9 cellular contexts compared by ENCODE assay signal in the genomic region with DNA sequence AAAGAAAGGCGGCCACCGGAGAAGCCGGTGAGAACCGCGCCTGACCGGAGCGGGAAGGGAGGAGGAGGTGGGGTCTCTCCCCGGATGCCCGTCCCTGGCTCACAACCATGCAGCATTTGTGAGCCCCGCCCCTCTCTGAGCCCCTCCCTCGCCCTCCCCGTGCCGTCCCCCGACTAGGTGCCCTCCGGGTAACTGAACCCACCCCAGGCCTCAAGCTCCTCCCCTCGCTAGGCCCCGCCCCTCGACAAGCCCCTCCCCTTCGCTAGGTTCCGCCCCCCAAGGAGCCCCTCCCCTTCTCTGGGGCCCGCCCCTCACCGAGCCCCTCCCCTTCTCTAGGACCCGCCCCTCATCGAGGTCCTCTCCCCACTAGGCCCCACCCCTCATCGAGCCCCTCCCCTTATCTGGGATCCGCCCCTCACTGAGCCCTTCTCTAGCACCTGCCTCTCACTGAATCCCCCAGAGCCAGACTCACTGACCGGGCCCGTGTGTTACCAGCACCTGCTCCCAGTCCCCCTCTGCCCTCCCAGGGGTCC. TPM values are rescaled to one million over a fixed set of nuclear protein-coding genes. Genes with fewer than 3 reads are reported as not detected.
A peak's percentile ranks its signal among the peaks of the same experiment; 100 is the strongest.
DNase-seq lines count a peak whose midpoint lies in the region; ATAC-seq, FAIRE-seq and TF ChIP-seq lines count a peak whose summit lies in the region.
"Had no signal": no experiment of that assay in that cellular context is flagged by ENCODE, and none has a peak within 500 bp of the region (broad histone marks: within the 10 kb centered on the region; RNA-seq: fewer than 3 reads in every experiment).

No MANE protein-coding gene starts in this region.

- TF ChIP-seq RAD21 in IMR-90 (IDR thresholded peaks at IDR 0.05; ENCODE audit: low read length) (no peak), H1 (IDR thresholded peaks at IDR 0.05 in 1 of 2, conservative IDR thresholded peaks at IDR 0.05 in 1 of 2; ENCODE audit: low read depth in 2 of 2, low read length in 2 of 2) (no peak)

- H3K18ac ChIP-seq in IMR-90 (ENCODE audit: low read depth, low read length) (no peak overlapping the region), H1 (ENCODE audit: extremely low read depth, low read length) (no peak overlapping the region; the same call in 1 of the 2 replicates)

- no peaks in the 10 kb centered on the region for H3K79me2 ChIP-seq in H1 (ENCODE audit: control insufficient read depth in 1 of 2, insufficient read depth in 2 of 2, low read length in 2 of 2)

- H3K27me3 Mint-ChIP-seq in activated CD4-positive, alpha-beta T cell treated with anti-CD3 and anti-CD28 coated beads for 36 hours: peaks cover 28% of the 10 kb centered on the region

- H2AFZ ChIP-seq in IMR-90 (replicated peaks; ENCODE audit: low read length, poor library complexity): peak overlapping the region; percentile 51
- no peak overlapping the region for H2AFZ ChIP-seq in H1 (ENCODE audit: low read length)

- 0% methylated on average over 4 of the region's 28 CpGs; no CpG with 5 or more reads in 1 of the 2 experiments for WGBS in IMR-90 (ENCODE audit: extremely low coverage in 2 of 2, insufficient read length in 1 of 2), 2 experiments
- 36% methylated on average over 2 of the region's 28 CpGs; no CpG with 5 or more reads in 1 of the 2 experiments for WGBS in H1 (ENCODE audit: extremely low coverage in 1 of 2, insufficient coverage in 1 of 2, insufficient read length in 1 of 2, insufficient replicate concordance in 2 of 2, low coverage in 1 of 2, low lambda C conversion rate in 2 of 2, missing lambda C conversion rate in 1 of 2), 2 experiments

- H2BK15ac ChIP-seq in IMR-90 (ENCODE audit: low read depth, low read length) (no peak overlapping the region), H1 (ENCODE audit: low read length) (no peak overlapping the region)

- no peaks in the 10 kb centered on the region for H4K20me1 ChIP-seq in IMR-90 (ENCODE audit: insufficient read depth, low read length)
- H4K20me1 ChIP-seq in H1 (replicated peaks in 1 of 2; ENCODE audit: control insufficient read depth in 1 of 2, insufficient read depth in 2 of 2, low read length in 2 of 2): no peaks in the 10 kb centered on the region

- H3K9me3 Mint-ChIP-seq in activated CD4-positive, alpha-beta T cell treated with anti-CD3 and anti-CD28 coated beads for 36 hours (ENCODE audit: low read depth): no peaks in the 10 kb centered on the region

- no peak for TF ChIP-seq EP300 in H1 (IDR thresholded peaks at IDR 0.05; ENCODE audit: borderline replicate concordance in 1 of 2, low read depth in 2 of 2, low read length in 2 of 2)

- TF ChIP-seq CTCF in IMR-90 (conservative IDR thresholded peaks at IDR 0.05; ENCODE audit: low read depth, low read length) (no peak), H1 (IDR thresholded peaks at IDR 0.05; ENCODE audit: control extremely low read depth in 1 of 3, insufficient read depth in 1 of 3, low read depth in 1 of 3, low read length in 3 of 3) (no peak), retinal pigment epithelial cell (conservative IDR thresholded peaks at IDR 0.05; ENCODE audit: low read depth, low read length) (no peak)

- H3K4me2 ChIP-seq in IMR-90 (ENCODE audit: low read depth, low read length) (peak overlapping the region; percentile 13; the same call in 1 of the 2 replicates), H1 (ENCODE audit: insufficient read depth in 1 of 2, low read depth in 2 of 2, low read length in 2 of 2) (peak overlapping the region; percentile 78 to 88)

- no peak overlapping the region for H2BK5ac ChIP-seq in IMR-90 (ENCODE audit: low read depth, low read length, poor library complexity, severe bottlenecking)
- peak overlapping the region; percentile 54; the same call in 1 of the 2 replicates for H2BK5ac ChIP-seq in H1 (ENCODE audit: low read depth, low read length)

- H3K27ac ChIP-seq in IMR-90 (ENCODE audit: insufficient read depth, low read length): no peak overlapping the region
- H3K27ac ChIP-seq in H1 (ENCODE audit: low read depth, low read length): no peak overlapping the region

- H3K4me3 ChIP-seq in IMR-90 (ENCODE audit: insufficient read depth, low read depth, low read length): no peak overlapping the region
- peak overlapping the region; percentile 47 to 75 (median 60); a peak in 6 of 8 replicates for H3K4me3 ChIP-seq in H1 (ENCODE audit: extremely low read depth in 1 of 4, insufficient read depth in 2 of 4, low read depth in 3 of 4, low read length in 4 of 4)
- peak overlapping the region; percentile 12 for H3K4me3 ChIP-seq in retinal pigment epithelial cell (ENCODE audit: low read length)

- H4K5ac ChIP-seq in IMR-90 (ENCODE audit: low read depth, low read length) (no peak overlapping the region), H1 (ENCODE audit: insufficient read length, low read depth, low read length) (no peak overlapping the region)

- no peak overlapping the region for H3K4me3 Mint-ChIP-seq in activated CD4-positive, alpha-beta T cell treated with anti-CD3 and anti-CD28 coated beads for 36 hours

- H3K56ac ChIP-seq in IMR-90 (ENCODE audit: extremely low read depth, insufficient read depth, low read length) (no peak overlapping the region), H1 (replicated peaks; ENCODE audit: insufficient read length, low read depth, low read length) (no peak overlapping the region)

- FAIRE-seq in H1 (lab: Jason Lieb, UNC): peak; percentile 28
- FAIRE-seq: colon had no signal

- intact Hi-C loops in IMR-90 (cut with micrococcal nuclease): no loop called here
- intact Hi-C loops in activated CD4-positive, alpha-beta T cell treated with anti-CD3 and anti-CD28 coated beads for 36 hours (cut with DNase I, micrococcal nuclease): loop anchor here (1.0 to 2.0 kb wide), 2 partner anchors 23 to 25 kb away; no protein-coding TSS in a partner anchor

- H2BK12ac ChIP-seq in H1 (ENCODE audit: low read depth, low read length): 0 out of 2 replicates have a peak overlapping the region, but pooled peaks have one; percentile 68

- H3K9me3 ChIP-seq in IMR-90 (ENCODE audit: control insufficient read depth, insufficient read depth, low read length): no peaks in the 10 kb centered on the region
- no peaks in the 10 kb centered on the region for H3K9me3 ChIP-seq in H1 (ENCODE audit: insufficient read depth in 2 of 2, low read depth in 1 of 2, low read length in 1 of 2)

- CTCF ChIA-PET in IMR-90 (lab: Yijun Ruan, JAX) (no interaction called here), H1 (lab: Charles Lee; ENCODE audit: partially characterized antibody) (interaction anchor here (0.8 to 5.7 kb wide), 3 partner anchors 26 to 67 kb away, joined by 3 to 43 read pairs (median 43); no protein-coding TSS in a partner anchor)
- CTCF ChIA-PET in activated CD4-positive, alpha-beta T cell treated with anti-CD3 and anti-CD28 coated beads for 36 hours (lab: Charles Lee): no interaction called here

- peak overlapping the region; percentile 16 for H2AK9ac ChIP-seq in IMR-90 (replicated peaks; ENCODE audit: low read depth, low read length, poor library complexity)

- H2AK5ac ChIP-seq in IMR-90 (ENCODE audit: low read depth, low read length) (no peak overlapping the region), H1 (ENCODE audit: low read depth, low read length) (no peak overlapping the region)

- dilution Hi-C loops in IMR-90 (cut with HindIII; ENCODE audit: low sequenced_read_pairs, unreplicated experiment): no loop called here

- in situ Hi-C loops in IMR-90 (cut with MboI; ENCODE audit: low sequenced_read_pairs): no loop called here

- no peaks in the 10 kb centered on the region for H3K9me1 ChIP-seq in IMR-90 (ENCODE audit: insufficient read depth, low read length)

- TF ChIP-seq POLR2A in IMR-90 (IDR thresholded peaks at IDR 0.05; ENCODE audit: low read depth, low read length) (no peak), H1 (IDR thresholded peaks at IDR 0.05; ENCODE audit: control extremely low read depth in 1 of 2, low read depth in 2 of 2, low read length in 2 of 2) (peak in 1 of 2 experiments; percentile 75; a peak in 1 of 3 replicates)

- no peak overlapping the region for H2BK120ac ChIP-seq in IMR-90 (ENCODE audit: low read depth, low read length)
- H2BK120ac ChIP-seq in H1 (replicated peaks; ENCODE audit: low read depth, low read length): no peak overlapping the region

- H3K79me1 ChIP-seq in IMR-90 (ENCODE audit: low read depth in 1 of 2, low read length in 2 of 2): no peaks in the 10 kb centered on the region
- H3K79me1 ChIP-seq in H1 (ENCODE audit: low read depth, low read length): no peaks in the 10 kb centered on the region; the same call in 1 of the 2 replicates

- DNase-seq in AG20443 (ENCODE audit: low spot score) (peak; percentile 69), IMR-90 (no peak), H1 (ENCODE audit: low read depth in 1 of 2, low spot score in 2 of 2) (peak; percentile 95 to 96), retinal pigment epithelial cell (ENCODE audit: low read depth) (no peak), NK-92 (lab: John Stamatoyannopoulos, UW; ENCODE audit: unreplicated experiment) (no peak)
- DNase-seq in activated CD4-positive, alpha-beta T cell treated with anti-CD3 and anti-CD28 coated beads for 36 hours: peak; percentile 78

- H3K4me1 ChIP-seq in IMR-90 (ENCODE audit: control insufficient read depth, insufficient read depth, low read length): no peaks in the 10 kb centered on the region
- peaks cover 3 to 29% (median 17%) of the 10 kb centered on the region in 4 experiments for H3K4me1 ChIP-seq in H1 (replicated peaks in 1 of 4; ENCODE audit: control insufficient read depth in 3 of 4, insufficient read depth in 4 of 4, low read length in 3 of 4)

- no peak overlapping the region for H4K8ac ChIP-seq in IMR-90 (ENCODE audit: low read depth in 2 of 2, low read length in 2 of 2)
- H4K8ac ChIP-seq in H1 (ENCODE audit: extremely low read depth, insufficient read depth, low read length): no peak overlapping the region

- H3K4ac ChIP-seq in IMR-90 (ENCODE audit: low read depth, low read length): no peak overlapping the region
- no peak overlapping the region for H3K4ac ChIP-seq in H1 (replicated peaks; ENCODE audit: insufficient read length, low read depth, low read length)

- H2BK20ac ChIP-seq in IMR-90 (ENCODE audit: low read depth, low read length) (no peak overlapping the region), H1 (ENCODE audit: low read length) (no peak overlapping the region)

- H3K4me1 Mint-ChIP-seq in activated CD4-positive, alpha-beta T cell treated with anti-CD3 and anti-CD28 coated beads for 36 hours: no peaks in the 10 kb centered on the region

- H3K36me3 Mint-ChIP-seq in activated CD4-positive, alpha-beta T cell treated with anti-CD3 and anti-CD28 coated beads for 36 hours (ENCODE audit: low read depth): no peaks in the 10 kb centered on the region

- no peak overlapping the region for H3K9ac ChIP-seq in IMR-90 (ENCODE audit: low read depth, low read length)
- H3K9ac ChIP-seq in H1 (replicated peaks in 1 of 4; ENCODE audit: extremely low read depth in 1 of 4, low read depth in 3 of 4, low read length in 3 of 4): no peak overlapping the region

- H3K14ac ChIP-seq in IMR-90 (replicated peaks; ENCODE audit: low read depth, low read length) (no peak overlapping the region), H1 (ENCODE audit: insufficient read length) (no peak overlapping the region)

- H3K27me3 ChIP-seq in IMR-90 (ENCODE audit: control insufficient read depth, insufficient read depth, low read length) (peaks cover 26% of the 10 kb centered on the region), H1 (replicated peaks in 1 of 4; ENCODE audit: control insufficient read depth in 3 of 4, extremely low read depth in 1 of 4, insufficient read depth in 3 of 4, low read length in 3 of 4) (no peaks in the 10 kb centered on the region)

- H3K23me2 ChIP-seq in H1 (ENCODE audit: low read depth, low read length): peaks cover 4% of the 10 kb centered on the region; the same call in 1 of the 2 replicates

- BruUV-seq in IMR-90 (replicated peaks; lab: Mats Ljungman, UMichigan): no TSS peak

- POLR2A ChIA-PET in IMR-90 (lab: Charles Lee; ENCODE audit: unreplicated experiment): no interaction called here
- POLR2A ChIA-PET in activated CD4-positive, alpha-beta T cell treated with anti-CD3 and anti-CD28 coated beads for 36 hours (lab: Charles Lee): no interaction called here
- POLR2A ChIA-PET in H1 (lab: Charles Lee; ENCODE audit: partially characterized antibody): interaction anchor here (0.7 to 1.4 kb wide), 5 partner anchors 27 to 131 kb away, joined by 3 to 4 read pairs (median 3); no protein-coding TSS in a partner anchor

- H4K91ac ChIP-seq in IMR-90 (ENCODE audit: insufficient read depth, low read depth, low read length) (no peak overlapping the region), H1 (replicated peaks; ENCODE audit: insufficient read length, low read length) (peak overlapping the region; percentile 83)

- H3K36me3 ChIP-seq in IMR-90 (ENCODE audit: control insufficient read depth, insufficient read depth, low read length) (no peaks in the 10 kb centered on the region), H1 (ENCODE audit: control insufficient read depth in 2 of 4, insufficient read depth in 4 of 4, low read length in 3 of 4) (peaks cover 0 to 3% (median 0%) of the 10 kb centered on the region in 4 experiments; a peak in 2 of 8 replicates)

- H3K27ac Mint-ChIP-seq in activated CD4-positive, alpha-beta T cell treated with anti-CD3 and anti-CD28 coated beads for 36 hours: no peak overlapping the region

- ATAC-seq in IMR-90 (ENCODE audit: low read depth) (peak; percentile 65), HG03521 (IDR thresholded peaks at IDR 0.05; ENCODE audit: unreplicated experiment) (no peak), HG03565 (IDR thresholded peaks at IDR 0.05; ENCODE audit: unreplicated experiment) (no peak)
- ATAC-seq in activated CD4-positive, alpha-beta T cell treated with anti-CD3 and anti-CD28 coated beads for 36 hours: peak; percentile 79

- H3K23ac ChIP-seq in IMR-90 (ENCODE audit: low read depth, low read length) (no peak overlapping the region), H1 (ENCODE audit: insufficient read length) (no peak overlapping the region)

RNA-seq across cellular contexts. Expression of gene HSPB1, which starts 42.2 kb away (rescaled TPM):
- total RNA-seq in IMR-90 (2012; rRNA removed): 33.2 and 48.6 TPM in 2 replicates
- polyA plus RNA-seq in IMR-90 (2012; rRNA removed) (1,363 and 1,841 TPM in 2 replicates), H1 (2011; rRNA removed) (254 and 440 TPM in 2 replicates)
- 2,238 and 2,632 TPM in 2 replicates for polyA plus RNA-seq in IMR-90 (2012; cell fraction: cytosol; rRNA removed)
- polyA plus RNA-seq in IMR-90 (2012; cell fraction: nucleus; rRNA removed; ENCODE audit: low replicate concordance): 412 and 1,178 TPM in 2 replicates
- total RNA-seq in activated CD4-positive, alpha-beta T cell treated with anti-CD3 and anti-CD28 coated beads for 36 hours: 100 to 1,000 TPM in 1 of 2 experiments, 10 to 100 TPM in 1; 71.1 to 127 TPM
- 165 and 194 TPM in 2 replicates for total RNA-seq in H1 (2021; fragmentation: NEBNext Ultra II Directional; extraction: Animal tissue kit (Norgen Biotek cat#: 25700))
- 140 TPM for polyA plus RNA-seq in H1 (2011; cell fraction: cytosol; rRNA removed)
- 158 TPM for polyA plus RNA-seq in H1 (2011; cell fraction: nucleus; rRNA removed)
- 103 to 239 TPM (median 205 TPM) in 4 replicates for polyA plus RNA-seq in H1 (2012, experiment 1 of 2)
- 130 TPM for polyA plus RNA-seq in H1 (2012, experiment 2 of 2)
- 200 TPM for polyA plus RNA-seq in H1 (2013, experiment 1 of 2)
- 202 TPM for polyA plus RNA-seq in H1 (2013, experiment 2 of 2)
- polyA minus RNA-seq in H1 (2011; rRNA and poly(A)+ RNA removed): 12.2 and 16.7 TPM in 2 replicates
- 52.6 TPM for polyA minus RNA-seq in H1 (2011; cell fraction: cytosol; rRNA and poly(A)+ RNA removed)
- polyA minus RNA-seq in H1 (2011; cell fraction: nucleus; rRNA and poly(A)+ RNA removed): 46.7 TPM

RNA-seq across cellular contexts. Expression of gene SRRM3, which starts 58.5 kb away (rescaled TPM):
- total RNA-seq in IMR-90 (2012; rRNA removed): 0.18 and 0.28 TPM in 2 replicates
- 2.5 and 2.7 TPM in 2 replicates for polyA plus RNA-seq in IMR-90 (2012; rRNA removed)
- 1.6 and 3.6 TPM in 2 replicates for polyA plus RNA-seq in IMR-90 (2012; cell fraction: cytosol; rRNA removed)
- polyA plus RNA-seq in IMR-90 (2012; cell fraction: nucleus; rRNA removed; ENCODE audit: low replicate concordance): 4.6 and 6.8 TPM in 2 replicates
- under 1 TPM in 1 of 2 experiments, not detected in 1; 0.09 TPM for total RNA-seq in activated CD4-positive, alpha-beta T cell treated with anti-CD3 and anti-CD28 coated beads for 36 hours
- 16.0 and 17.4 TPM in 2 replicates for total RNA-seq in H1 (2021; fragmentation: NEBNext Ultra II Directional; extraction: Animal tissue kit (Norgen Biotek cat#: 25700))
- polyA plus RNA-seq in H1 (2011; rRNA removed): 10.4 and 18.4 TPM in 2 replicates
- 12.8 TPM for polyA plus RNA-seq in H1 (2011; cell fraction: cytosol; rRNA removed)
- 19.3 TPM for polyA plus RNA-seq in H1 (2011; cell fraction: nucleus; rRNA removed)
- polyA plus RNA-seq in H1 (2012, experiment 1 of 2): 12.4 to 19.0 TPM (median 18.1 TPM) in 4 replicates
- 15.2 TPM for polyA plus RNA-seq in H1 (2012, experiment 2 of 2)
- polyA plus RNA-seq in H1 (2013, experiment 1 of 2): 10.6 TPM
- 8.8 TPM for polyA plus RNA-seq in H1 (2013, experiment 2 of 2)
- polyA minus RNA-seq in H1 (2011; rRNA and poly(A)+ RNA removed): 6.3 and 10.2 TPM in 2 replicates
- 12.8 TPM for polyA minus RNA-seq in H1 (2011; cell fraction: cytosol; rRNA and poly(A)+ RNA removed)
- polyA minus RNA-seq in H1 (2011; cell fraction: nucleus; rRNA and poly(A)+ RNA removed): 12.0 TPM

Comparison
In these comparisons a context has a peak if more than half of its experiments do, and no peak if none do; other contexts are left out.
1. DNase-seq: peak in AG20443 (single experiment), activated CD4-positive, alpha-beta T cell treated with anti-CD3 and anti-CD28 coated beads for 36 hours (single experiment) and H1 (2 of 2); none in IMR-90 (single experiment), retinal pigment epithelial cell (single experiment) and NK-92 (single experiment).
2. ATAC-seq: peak in IMR-90 (single experiment) and activated CD4-positive, alpha-beta T cell treated with anti-CD3 and anti-CD28 coated beads for 36 hours (single experiment); none in HG03521 (single experiment) and HG03565 (single experiment).
3. RNA of gene SRRM3, which starts 58.5 kb away (total RNA-seq): 16.0 to 17.4 TPM in H1; 0.18 to 0.28 TPM in IMR-90 and 0.09 TPM in activated CD4-positive, alpha-beta T cell treated with anti-CD3 and anti-CD28 coated beads for 36 hours; every median in the first group is over 10 times any median in the second.